Comparison of ENCODE assay signal across 22 cellular contexts in genomic region chr9:93536167-93536566, GRCh38. TPM values are rescaled to one million over a fixed set of nuclear protein-coding genes. Genes with fewer than 3 reads are reported as not detected.
A peak's percentile ranks its signal among the peaks of the same experiment; 100 is the strongest.
DNase-seq lines count a peak whose midpoint lies in the region; TF ChIP-seq lines count a peak whose summit lies in the region.
"Had no signal": no experiment of that assay in that cellular context is flagged by ENCODE, and none has a peak within 500 bp of the region (broad histone marks: within the 10 kb centered on the region; RNA-seq: fewer than 3 reads in every experiment).

No MANE protein-coding gene starts in this region.

- H2AFZ ChIP-seq in smooth muscle cell (ENCODE audit: low read depth) = no peak overlapping the region
- H2AFZ ChIP-seq: GM23338 had no signal

- H3K4me1 ChIP-seq in BLaER1 (peaks cover 17% of the 10 kb centered on the region), vagina (no peaks in the 10 kb centered on the region), smooth muscle cell (ENCODE audit: low read depth) (no peaks in the 10 kb centered on the region)
- H3K4me1 ChIP-seq in BLaER1 treated with 17β-estradiol and CSF1 and Interleukin-3, amounts not matched to agents 10 nM and 100 nM = peaks cover 0 to 21% (median 18%) of the 10 kb centered on the region in 10 experiments; a peak in 16 of 20 replicates
- H3K4me1 ChIP-seq: Peyer's patch had no signal

- peak; percentile 58 for DNase-seq in cerebellum (ENCODE audit: low spot score)
- peak; percentile 8 for DNase-seq in myocyte (ENCODE audit: low read depth)
- no peak for DNase-seq in vagina (ENCODE audit: extremely low spot score in 2 of 2)
- DNase-seq in H4 (ENCODE audit: low spot score) = no peak
- DNase-seq in smooth muscle cell (lab: John Stamatoyannopoulos, UW; ENCODE audit: unreplicated experiment) = no peak
- DNase-seq: Calu3; CD8-positive, alpha-beta memory T cell; DMS53; GF-D8; HCEC 1CT; IMR-90; NCI-H1105; NCI-H146; NCI-H2029 treated with DMSO at 0.1 percent for 48 hours; NCI-H226; NCI-H524; NCI-H82; Peyer's patch had no signal

- no peak overlapping the region for H3K27ac ChIP-seq in BLaER1
- no peak overlapping the region for H3K27ac ChIP-seq in BLaER1 treated with 17β-estradiol and CSF1 and Interleukin-3, amounts not matched to agents 10 nM and 100 nM
- no peak overlapping the region for H3K27ac ChIP-seq in vagina
- no peak overlapping the region for H3K27ac ChIP-seq in smooth muscle cell (ENCODE audit: low read depth)
- H3K27ac ChIP-seq: KMS-11, Peyer's patch had no signal

- H3K4me3 ChIP-seq in BLaER1 (no peak overlapping the region), vagina (no peak overlapping the region), smooth muscle cell (no peak overlapping the region)
- H3K4me3 ChIP-seq in BLaER1 treated with 17β-estradiol and CSF1 and Interleukin-3, amounts not matched to agents 10 nM and 100 nM = no peak overlapping the region
- H3K4me3 ChIP-seq: GM23338, Peyer's patch had no signal

- no peaks in the 10 kb centered on the region for H3F3A ChIP-seq in smooth muscle cell (ENCODE audit: low read depth)

- intact Hi-C loops in vagina (cut with DNase I) = no loop called here

- H3K36me3 ChIP-seq in BLaER1 (peaks cover 82% of the 10 kb centered on the region), vagina (peaks cover 0 to 47% of the 10 kb centered on the region in 2 donors), smooth muscle cell (ENCODE audit: low read depth) (peaks cover 12% of the 10 kb centered on the region)
- peaks cover 82 to 100% (median 97%) of the 10 kb centered on the region in 11 experiments for H3K36me3 ChIP-seq in BLaER1 treated with 17β-estradiol and CSF1 and Interleukin-3, amounts not matched to agents 10 nM and 100 nM

- 93% methylated on average over 4 of the region's 4 CpGs for WGBS in smooth muscle cell (ENCODE audit: low lambda C conversion rate)

- peaks cover 37% of the 10 kb centered on the region for H4K20me1 ChIP-seq in BLaER1
- peaks cover 8 to 83% (median 29%) of the 10 kb centered on the region in 11 experiments; a peak in 17 of 22 replicates for H4K20me1 ChIP-seq in BLaER1 treated with 17β-estradiol and CSF1 and Interleukin-3, amounts not matched to agents 10 nM and 100 nM
- H4K20me1 ChIP-seq in smooth muscle cell (ENCODE audit: low read depth) = peaks cover 16% of the 10 kb centered on the region

- TF ChIP-seq CTCF in vagina (IDR thresholded peaks at IDR 0.05) (no peak), smooth muscle cell (IDR thresholded peaks at IDR 0.05; ENCODE audit: borderline replicate concordance, insufficient read depth, poor library complexity, severe bottlenecking) (no peak)

- no peaks in the 10 kb centered on the region for H3K9me3 ChIP-seq in BLaER1
- H3K9me3 ChIP-seq in BLaER1 treated with 17β-estradiol and CSF1 and Interleukin-3, amounts not matched to agents 10 nM and 100 nM (replicated peaks in 1 of 11) = no peaks in the 10 kb centered on the region
- H3K9me3 ChIP-seq in vagina = no peaks in the 10 kb centered on the region
- H3K9me3 ChIP-seq in smooth muscle cell (replicated peaks; ENCODE audit: low read depth) = no peaks in the 10 kb centered on the region
- H3K9me3 ChIP-seq: Peyer's patch had no signal

- H3K4me2 ChIP-seq in BLaER1 (peak overlapping the region; percentile 56), smooth muscle cell (no peak overlapping the region)
- peak overlapping the region in 9 of 11 experiments; percentile 8 to 58 (median 44); a peak in 13 of 22 replicates for H3K4me2 ChIP-seq in BLaER1 treated with 17β-estradiol and CSF1 and Interleukin-3, amounts not matched to agents 10 nM and 100 nM
- H3K4me2 ChIP-seq: GM23338, KMS-11 had no signal

- H3K79me2 ChIP-seq in smooth muscle cell (ENCODE audit: low read depth) = no peaks in the 10 kb centered on the region

- TF ChIP-seq POLR2A in vagina (IDR thresholded peaks at IDR 0.05) = no peak

- H3K27me3 ChIP-seq in BLaER1 (no peaks in the 10 kb centered on the region), vagina (no peaks in the 10 kb centered on the region), smooth muscle cell (ENCODE audit: low read depth) (no peaks in the 10 kb centered on the region)
- no peaks in the 10 kb centered on the region for H3K27me3 ChIP-seq in BLaER1 treated with 17β-estradiol and CSF1 and Interleukin-3, amounts not matched to agents 10 nM and 100 nM
- H3K27me3 ChIP-seq: Peyer's patch had no signal

- H3K9ac ChIP-seq in BLaER1 (no peak overlapping the region), smooth muscle cell (ENCODE audit: low read depth) (no peak overlapping the region)
- no peak overlapping the region for H3K9ac ChIP-seq in BLaER1 treated with 17β-estradiol and CSF1 and Interleukin-3, amounts not matched to agents 10 nM and 100 nM
- H3K9ac ChIP-seq: KMS-11 had no signal

RNA-seq across cellular contexts. Expression of gene PHF2, which starts 40.2 kb away (rescaled TPM):
- total RNA-seq in cerebellum = 21.6 TPM
- 15.9 and 17.6 TPM in 2 replicates for total RNA-seq in myocyte
- 13.2 TPM for polyA plus RNA-seq in myocyte (2012)
- 27.7 TPM for total RNA-seq in vagina
- 5.8 and 8.2 TPM in 2 replicates for total RNA-seq in H4 (2014; rRNA removed; shearing (Covaris generic))
- total RNA-seq in smooth muscle cell = 18.0 and 18.3 TPM in 2 replicates
- polyA plus RNA-seq in smooth muscle cell = 11.1 and 13.0 TPM in 2 replicates

Comparison
In these comparisons a context has a peak if more than half of its experiments do, and no peak if none do; other contexts are left out.
1. DNase-seq: peak in cerebellum (single experiment) and myocyte (single experiment); none in vagina (0 of 2), H4 (single experiment) and smooth muscle cell (single experiment).